ENCODE assay signal across 9 cellular contexts in genomic region chr13:106083620-106084350, GRCh38.
DNase-seq lines count a peak whose midpoint lies in the region; ATAC-seq and TF ChIP-seq lines count a peak whose summit lies in the region.
"Had no signal": no experiment of that assay in that cellular context is flagged by ENCODE, and none has a peak within 500 bp of the region (broad histone marks: within the 10 kb centered on the region; RNA-seq: fewer than 3 reads in every experiment).

No MANE protein-coding gene starts in this region.

- no peaks in the 10 kb centered on the region for H3K36me3 Mint-ChIP-seq in type B pancreatic cell
- H3K36me3 Mint-ChIP-seq in stimulated activated memory B cell treated with anti-CD40 and anti-IgM and Interleukin-4, amounts not matched to agents 10 μg/mL and 1 μg/mL and 100 μg/mL, for 72 hours: no peaks in the 10 kb centered on the region

- H3K4me3 ChIP-seq in SJSA1 (no peak overlapping the region), right cardiac atrium (ENCODE audit: low read length) (no peak overlapping the region)

- H3K27me3 ChIP-seq in SJSA1 (replicated peaks) (no peaks in the 10 kb centered on the region), right cardiac atrium (ENCODE audit: control insufficient read depth, insufficient read depth) (no peaks in the 10 kb centered on the region)

- peak; percentile 80 for ATAC-seq in HG02642 (IDR thresholded peaks at IDR 0.05; ENCODE audit: poor library complexity, unreplicated experiment)
- peak; percentile 48 to 62 for ATAC-seq in right cardiac atrium
- ATAC-seq in stimulated activated memory B cell treated with anti-CD40 and anti-IgM and Interleukin-4, amounts not matched to agents 10 μg/mL and 1 μg/mL and 100 μg/mL, for 72 hours: no peak

- H3K9me3 Mint-ChIP-seq in type B pancreatic cell: peaks cover 8% of the 10 kb centered on the region
- H3K9me3 Mint-ChIP-seq in stimulated activated memory B cell treated with anti-CD40 and anti-IgM and Interleukin-4, amounts not matched to agents 10 μg/mL and 1 μg/mL and 100 μg/mL, for 72 hours: peaks cover 2% of the 10 kb centered on the region

- H3K4me3 Mint-ChIP-seq in type B pancreatic cell: no peak overlapping the region
- no peak overlapping the region for H3K4me3 Mint-ChIP-seq in stimulated activated memory B cell treated with anti-CD40 and anti-IgM and Interleukin-4, amounts not matched to agents 10 μg/mL and 1 μg/mL and 100 μg/mL, for 72 hours
- H3K4me3 Mint-ChIP-seq: activated B cell treated with CpG ODN at 0.5 μM for 24 hours had no signal

- peak; percentile 55 for TF ChIP-seq CTCF in type B pancreatic cell (conservative IDR thresholded peaks at IDR 0.05)

- no peak overlapping the region for H3K27ac Mint-ChIP-seq in type B pancreatic cell
- H3K27ac Mint-ChIP-seq in stimulated activated memory B cell treated with anti-CD40 and anti-IgM and Interleukin-4, amounts not matched to agents 10 μg/mL and 1 μg/mL and 100 μg/mL, for 72 hours: no peak overlapping the region
- H3K27ac Mint-ChIP-seq: activated B cell treated with CpG ODN at 0.5 μM for 24 hours had no signal

- no peaks in the 10 kb centered on the region for H3K36me3 ChIP-seq in SJSA1

- peak; percentile 20 for DNase-seq in DMS 273 (lab: John Stamatoyannopoulos, UW; ENCODE audit: unreplicated experiment)
- no peak for DNase-seq in DMS 273 treated with DMSO at 0.1 percent for 48 hours (lab: John Stamatoyannopoulos, UW)
- DNase-seq in SJSA1 (ENCODE audit: low read depth in 1 of 2, low spot score in 2 of 2): peak; percentile 72 to 79
- no peak for DNase-seq in right cardiac atrium
- no peak for DNase-seq in type B pancreatic cell (ENCODE audit: extremely low spot score, unreplicated experiment)
- no peak for DNase-seq in foreskin melanocyte
- DNase-seq: activated B cell treated with CpG ODN at 0.5 μM for 24 hours had no signal

- intact Hi-C loops in right cardiac atrium (cut with DNase I): no loop called here

- H3K27me3 Mint-ChIP-seq in type B pancreatic cell: peaks cover 5% of the 10 kb centered on the region
- no peaks in the 10 kb centered on the region for H3K27me3 Mint-ChIP-seq in stimulated activated memory B cell treated with anti-CD40 and anti-IgM and Interleukin-4, amounts not matched to agents 10 μg/mL and 1 μg/mL and 100 μg/mL, for 72 hours
- H3K27me3 Mint-ChIP-seq: activated B cell treated with CpG ODN at 0.5 μM for 24 hours had no signal

- 51% methylated on average over 3 of the region's 3 CpGs for WGBS in right cardiac atrium

- H3K4me1 Mint-ChIP-seq in type B pancreatic cell (ENCODE audit: unreplicated experiment): peaks cover 4% of the 10 kb centered on the region
- H3K4me1 Mint-ChIP-seq in stimulated activated memory B cell treated with anti-CD40 and anti-IgM and Interleukin-4, amounts not matched to agents 10 μg/mL and 1 μg/mL and 100 μg/mL, for 72 hours: no peaks in the 10 kb centered on the region
- H3K4me1 Mint-ChIP-seq: activated B cell treated with CpG ODN at 0.5 μM for 24 hours had no signal

- H3K9me3 ChIP-seq in SJSA1 (replicated peaks): 0 out of 2 replicates have a peak, but pooled peaks cover 6% of the 10 kb centered on the region
- H3K9me3 ChIP-seq in right cardiac atrium (ENCODE audit: control insufficient read depth, low read length): no peaks in the 10 kb centered on the region

- H3K27ac ChIP-seq in SJSA1 (no peak overlapping the region), right cardiac atrium (ENCODE audit: low read length) (no peak overlapping the region)

- peaks cover 5% of the 10 kb centered on the region for H3K4me1 ChIP-seq in SJSA1 (replicated peaks)
- H3K4me1 ChIP-seq in right cardiac atrium (ENCODE audit: control insufficient read depth, insufficient read depth, low read length): no peaks in the 10 kb centered on the region

Comparison
In these comparisons a context has a peak if more than half of its experiments do, and no peak if none do; other contexts are left out.
1. DNase-seq: peak in DMS 273 (single experiment) and SJSA1 (2 of 2); none in DMS 273 treated with DMSO at 0.1 percent for 48 hours (single experiment), right cardiac atrium (0 of 3), type B pancreatic cell (single experiment) and foreskin melanocyte (single experiment).